Comparison of ENCODE assay signal across 2 cellular contexts in genomic region chr2:200796561-200796960, GRCh38.
TF ChIP-seq lines count a peak whose summit lies in the region.

No MANE protein-coding gene starts in this region.

TF ChIP-seq in IMR-90, 13 proteins besides CTCF, POLR2A, EP300 and RAD21:
- TF ChIP-seq ELK1 (IDR thresholded peaks at IDR 0.05; ENCODE audit: borderline replicate concordance, low read depth, low read length): no peak
- no peak for TF ChIP-seq MAZ (IDR thresholded peaks at IDR 0.05; ENCODE audit: borderline replicate concordance, low read depth, low read length)
- TF ChIP-seq SMC3 (IDR thresholded peaks at IDR 0.05; ENCODE audit: low read depth, low read length): no peak
- TF ChIP-seq CEBPB (IDR thresholded peaks at IDR 0.05; ENCODE audit: low read depth, low read length): no peak
- TF ChIP-seq RFX5 (IDR thresholded peaks at IDR 0.05; ENCODE audit: low read depth, low read length): no peak
- no peak for TF ChIP-seq FOS (IDR thresholded peaks at IDR 0.05; ENCODE audit: low read depth, low read length)
- no peak for TF ChIP-seq BHLHE40 (IDR thresholded peaks at IDR 0.05; ENCODE audit: low read depth, low read length)
- no peak for TF ChIP-seq MAFK (IDR thresholded peaks at IDR 0.05; ENCODE audit: low read depth, low read length)

TF ChIP-seq in endothelial cell of umbilical vein, 7 proteins besides CTCF, POLR2A, EP300 and RAD21:
- TF ChIP-seq JUN (IDR thresholded peaks at IDR 0.05; ENCODE audit: borderline replicate concordance, insufficient read depth, insufficient read length, low read depth) (no peak), EZH2 (IDR thresholded peaks at IDR 0.05; ENCODE audit: borderline replicate concordance, low read depth, low read length, severe bottlenecking) (no peak), POLR2AphosphoS5 (IDR thresholded peaks at IDR 0.05; ENCODE audit: insufficient read depth, low read depth, low read length) (no peak), MAX (IDR thresholded peaks at IDR 0.05; ENCODE audit: insufficient read depth, insufficient read length) (no peak), GATA2 (IDR thresholded peaks at IDR 0.05; ENCODE audit: insufficient read depth, insufficient read length, low read depth, low read length) (no peak), FOS (IDR thresholded peaks at IDR 0.05; ENCODE audit: borderline replicate concordance, insufficient read depth, low read length) (no peak), MYC (IDR thresholded peaks at IDR 0.05; ENCODE audit: low read depth, low read length) (no peak)
